Comparison of ENCODE assay signal across 8 cellular contexts in genomic region chr1:41673355-41673754, GRCh38.
DNase-seq lines count a peak whose midpoint lies in the region; ATAC-seq and TF ChIP-seq lines count a peak whose summit lies in the region.

No MANE protein-coding gene starts in this region.

- H3K27me3 ChIP-seq in DND-41 (ENCODE audit: insufficient read depth, low read length, poor library complexity) (no peaks in the 10 kb centered on the region), psoas muscle (ENCODE audit: insufficient read depth in 3 of 3, low read length in 2 of 3) (no peaks in the 10 kb centered on the region)

- no peaks in the 10 kb centered on the region for H3K27me3 Mint-ChIP-seq in T-cell

- intact Hi-C loops in psoas muscle (cut with DNase I), result no loop called here

- POLR2A ChIA-PET in T-cell (lab: Charles Lee), result interaction anchor here (0.7 to 0.8 kb wide), 2 partner anchors 10 to 31 kb away, joined by 4 read pairs; no protein-coding TSS in a partner anchor

- DNase-seq in DND-41 (peak; percentile 86), T-cell (peak in 32 of 34 experiments; percentile 18 to 69 (median 55)), fibroblast of peridontal ligament (ENCODE audit: extremely low read depth) (peak; percentile 81), DMS153 (lab: John Stamatoyannopoulos, UW) (no peak), substantia nigra (lab: John Stamatoyannopoulos, UW) (no peak), psoas muscle (no peak)

- H3K4me3 ChIP-seq in DND-41 (ENCODE audit: low read depth in 1 of 2, low read length in 2 of 2), result peak overlapping the region in 1 of 2 experiments; percentile 26; a peak in 1 of 4 replicates
- H3K4me3 ChIP-seq in psoas muscle, result no peak overlapping the region

- H3K9me3 Mint-ChIP-seq in T-cell, result no peaks in the 10 kb centered on the region

- peaks cover 7% of the 10 kb centered on the region; the same call in 1 of the 2 replicates for H4K20me1 ChIP-seq in DND-41 (ENCODE audit: insufficient read depth, low read length)

- H3K4me1 Mint-ChIP-seq in T-cell, result peaks cover 71 to 90% (median 80%) of the 10 kb centered on the region in 3 donors

- H3K27ac Mint-ChIP-seq in T-cell, result peak overlapping the region; percentile 87 to 94

- H3K4me1 ChIP-seq in DND-41 (ENCODE audit: insufficient read depth, low read length), result peaks cover 100% of the 10 kb centered on the region
- H3K4me1 ChIP-seq in psoas muscle, result no peaks in the 10 kb centered on the region

- H3K79me2 ChIP-seq in DND-41 (ENCODE audit: insufficient read depth, low read length), result peaks cover 84% of the 10 kb centered on the region

- ATAC-seq in DND-41 (ENCODE audit: insufficient read depth, low read depth) (peak; percentile 78), GM21737 (IDR thresholded peaks at IDR 0.05; ENCODE audit: unreplicated experiment) (peak; percentile 55), T-cell (replicated peaks in 1 of 4) (peak; percentile 89 to 94 (median 91)), HG02938 (IDR thresholded peaks at IDR 0.05; ENCODE audit: unreplicated experiment) (no peak), psoas muscle (no peak)

- 53 to 62% (median 56%) methylated on average over 4 of the region's 4 CpGs for WGBS in psoas muscle, 3 donors

- no peaks in the 10 kb centered on the region for H3K9me3 ChIP-seq in DND-41 (ENCODE audit: insufficient read depth, low read length, severe bottlenecking)
- no peaks in the 10 kb centered on the region for H3K9me3 ChIP-seq in psoas muscle

- peak overlapping the region; percentile 58 for H3K9ac ChIP-seq in DND-41 (ENCODE audit: low read depth, low read length)

- H3K4me3 Mint-ChIP-seq in T-cell, result peak overlapping the region; percentile 63 to 78 (median 68)

- H3K36me3 Mint-ChIP-seq in T-cell, result no peaks in the 10 kb centered on the region

- TF ChIP-seq CTCF in DND-41 (IDR thresholded peaks at IDR 0.05; ENCODE audit: borderline replicate concordance, extremely low read depth, low read length, poor library complexity, severe bottlenecking) (no peak), psoas muscle (IDR thresholded peaks at IDR 0.05) (no peak)

- H3K4me2 ChIP-seq in DND-41 (ENCODE audit: insufficient read depth, low read length), result peak overlapping the region; percentile 57

- CTCF ChIA-PET in T-cell (lab: Charles Lee), result interaction anchor here in 1 of 2 donors (0.7 to 0.8 kb wide), 2 partner anchors 11 to 1279 kb away, joined by 3 to 5 read pairs; no protein-coding TSS in a partner anchor

- H3K27ac ChIP-seq in DND-41 (ENCODE audit: low read length) (peak overlapping the region; percentile 99), substantia nigra (ENCODE audit: low read depth, low read length, poor library complexity, severe bottlenecking) (no peak overlapping the region), psoas muscle (no peak overlapping the region)

- H2AFZ ChIP-seq in DND-41 (ENCODE audit: low read depth, low read length), result no peak overlapping the region

- H3K36me3 ChIP-seq in DND-41 (ENCODE audit: insufficient read depth, low read length) (peaks cover 18% of the 10 kb centered on the region), psoas muscle (ENCODE audit: insufficient read depth in 1 of 2, low read depth in 1 of 2) (no peaks in the 10 kb centered on the region)

Comparison
In these comparisons a context has a peak if more than half of its experiments do, and no peak if none do; other contexts are left out.
1. ATAC-seq: peak in DND-41 (single experiment), GM21737 (single experiment) and T-cell (4 of 4); none in HG02938 (single experiment) and psoas muscle (0 of 4).
2. DNase-seq: peak in DND-41 (single experiment), T-cell (32 of 34) and fibroblast of peridontal ligament (single experiment); none in DMS153 (single experiment), substantia nigra (0 of 49) and psoas muscle (0 of 2).